Comparison of ENCODE assay signal across 8 cellular contexts in genomic region chr17:67157732-67158639, GRCh38.
A peak's percentile ranks its signal among the peaks of the same experiment; 100 is the strongest.
DNase-seq lines count a peak whose midpoint lies in the region; ATAC-seq, FAIRE-seq and TF ChIP-seq lines count a peak whose summit lies in the region.

No MANE protein-coding gene starts in this region.

- H3K27ac Mint-ChIP-seq in activated T-helper 1 cell treated with anti-CD3 and anti-CD28 coated beads, Interleukin-12 subunit alpha, Interleukin-12 subunit beta, Interleukin-2, Interleukin-4 antibody, amounts not matched to agents 30 ng/mL and 10 ng/mL and 1 ng/mL, durations not matched to agents 14 hours and 24 hours and 36 hours, result peak overlapping the region; percentile 68
- H3K27ac Mint-ChIP-seq in CD14-positive monocyte, result peak overlapping the region in 3 of 7 donors; percentile 7 to 86 (median 27)
- no peak overlapping the region for H3K27ac Mint-ChIP-seq in stimulated activated naive CD8-positive, alpha-beta T cell treated with anti-CD3 and anti-CD28 coated beads, Interleukin-15, amount 100 ng/mL, for 72 hours

- peaks cover 38% of the 10 kb centered on the region for H3K36me3 Mint-ChIP-seq in activated T-helper 1 cell treated with anti-CD3 and anti-CD28 coated beads, Interleukin-12 subunit alpha, Interleukin-12 subunit beta, Interleukin-2, Interleukin-4 antibody, amounts not matched to agents 30 ng/mL and 10 ng/mL and 1 ng/mL, durations not matched to agents 14 hours and 24 hours and 36 hours (ENCODE audit: low read depth)
- peaks cover 51 to 61% of the 10 kb centered on the region in 2 donors for H3K36me3 Mint-ChIP-seq in CD14-positive monocyte

- DNase-seq in NCI-H510A treated with DMSO at 0.1 percent for 48 hours (lab: John Stamatoyannopoulos, UW), result peak; percentile 15
- DNase-seq in NCI-H510A (lab: John Stamatoyannopoulos, UW), result no peak
- peak; percentile 33 for DNase-seq in NCI-H1436 treated with DMSO at 0.1 percent for 48 hours (lab: John Stamatoyannopoulos, UW)
- DNase-seq in activated T-helper 1 cell treated with anti-CD3 and anti-CD28 coated beads, Interleukin-12 subunit alpha, Interleukin-12 subunit beta, Interleukin-2, Interleukin-4 antibody, amounts not matched to agents 30 ng/mL and 10 ng/mL and 1 ng/mL, durations not matched to agents 14 hours and 24 hours and 36 hours (ENCODE audit: low spot score), result no peak
- DNase-seq in kidney, result no peak
- no peak for DNase-seq in CD14-positive monocyte (ENCODE audit: low spot score)
- no peak for DNase-seq in stimulated activated naive CD8-positive, alpha-beta T cell treated with anti-CD3 and anti-CD28 coated beads, Interleukin-15, amount 100 ng/mL, for 72 hours

- no peaks in the 10 kb centered on the region for H3K9me3 ChIP-seq in kidney (ENCODE audit: control insufficient read depth in 1 of 2, low read length in 2 of 2)

- H3K4me3 Mint-ChIP-seq in activated T-helper 1 cell treated with anti-CD3 and anti-CD28 coated beads, Interleukin-12 subunit alpha, Interleukin-12 subunit beta, Interleukin-2, Interleukin-4 antibody, amounts not matched to agents 30 ng/mL and 10 ng/mL and 1 ng/mL, durations not matched to agents 14 hours and 24 hours and 36 hours, result peak overlapping the region; percentile 20
- no peak overlapping the region for H3K4me3 Mint-ChIP-seq in CD14-positive monocyte
- H3K4me3 Mint-ChIP-seq in stimulated activated naive CD8-positive, alpha-beta T cell treated with anti-CD3 and anti-CD28 coated beads, Interleukin-15, amount 100 ng/mL, for 72 hours, result no peak overlapping the region

- peaks cover 5% of the 10 kb centered on the region for H3K9me3 Mint-ChIP-seq in activated T-helper 1 cell treated with anti-CD3 and anti-CD28 coated beads, Interleukin-12 subunit alpha, Interleukin-12 subunit beta, Interleukin-2, Interleukin-4 antibody, amounts not matched to agents 30 ng/mL and 10 ng/mL and 1 ng/mL, durations not matched to agents 14 hours and 24 hours and 36 hours
- H3K9me3 Mint-ChIP-seq in CD14-positive monocyte, result no peaks in the 10 kb centered on the region
- H3K9me3 Mint-ChIP-seq in stimulated activated naive CD8-positive, alpha-beta T cell treated with anti-CD3 and anti-CD28 coated beads, Interleukin-15, amount 100 ng/mL, for 72 hours, result peaks cover 8 to 9% of the 10 kb centered on the region in 2 donors

- intact Hi-C loops in activated T-helper 1 cell treated with anti-CD3 and anti-CD28 coated beads, Interleukin-12 subunit alpha, Interleukin-12 subunit beta, Interleukin-2, Interleukin-4 antibody, amounts not matched to agents 30 ng/mL and 10 ng/mL and 1 ng/mL, durations not matched to agents 14 hours and 24 hours and 36 hours (cut with micrococcal nuclease), result no loop called here
- intact Hi-C loops in kidney (cut with DNase I), result no loop called here
- intact Hi-C loops in CD14-positive monocyte (cut with micrococcal nuclease), result no loop called here

- no peak overlapping the region for H3K4me3 ChIP-seq in kidney (ENCODE audit: low read length in 2 of 2)

- TF ChIP-seq CTCF in kidney (IDR thresholded peaks at IDR 0.05; ENCODE audit: borderline replicate concordance, extremely low read depth, insufficient read depth), result peak; percentile 11
- no peak for TF ChIP-seq CTCF in CD14-positive monocyte (IDR thresholded peaks at IDR 0.05)

- no peaks in the 10 kb centered on the region for H3K4me1 ChIP-seq in kidney (ENCODE audit: control insufficient read depth in 1 of 2, insufficient read depth in 1 of 2, low read depth in 1 of 2, low read length in 2 of 2)

- peaks cover 3 to 5% of the 10 kb centered on the region in 2 donors for H3K36me3 ChIP-seq in kidney (ENCODE audit: control insufficient read depth in 1 of 2, insufficient read depth in 2 of 2, low read length in 2 of 2)

- H3K27me3 Mint-ChIP-seq in activated T-helper 1 cell treated with anti-CD3 and anti-CD28 coated beads, Interleukin-12 subunit alpha, Interleukin-12 subunit beta, Interleukin-2, Interleukin-4 antibody, amounts not matched to agents 30 ng/mL and 10 ng/mL and 1 ng/mL, durations not matched to agents 14 hours and 24 hours and 36 hours (ENCODE audit: insufficient read depth), result no peaks in the 10 kb centered on the region
- H3K27me3 Mint-ChIP-seq in CD14-positive monocyte (ENCODE audit: low read depth in 3 of 3), result no peaks in the 10 kb centered on the region
- no peaks in the 10 kb centered on the region for H3K27me3 Mint-ChIP-seq in stimulated activated naive CD8-positive, alpha-beta T cell treated with anti-CD3 and anti-CD28 coated beads, Interleukin-15, amount 100 ng/mL, for 72 hours

- no peak for ATAC-seq in HG03571 (IDR thresholded peaks at IDR 0.05; ENCODE audit: unreplicated experiment)
- ATAC-seq in stimulated activated naive CD8-positive, alpha-beta T cell treated with anti-CD3 and anti-CD28 coated beads, Interleukin-15, amount 100 ng/mL, for 72 hours, result no peak

- H3K27ac ChIP-seq in kidney (ENCODE audit: low read depth in 2 of 2, low read length in 2 of 2), result no peak overlapping the region

- no peak for FAIRE-seq in kidney (lab: Jason Lieb, UNC)

- H3K4me1 Mint-ChIP-seq in activated T-helper 1 cell treated with anti-CD3 and anti-CD28 coated beads, Interleukin-12 subunit alpha, Interleukin-12 subunit beta, Interleukin-2, Interleukin-4 antibody, amounts not matched to agents 30 ng/mL and 10 ng/mL and 1 ng/mL, durations not matched to agents 14 hours and 24 hours and 36 hours (ENCODE audit: low read depth), result peaks cover 22% of the 10 kb centered on the region
- H3K4me1 Mint-ChIP-seq in CD14-positive monocyte, result peaks cover 9% of the 10 kb centered on the region
- peaks cover 17% of the 10 kb centered on the region for H3K4me1 Mint-ChIP-seq in stimulated activated naive CD8-positive, alpha-beta T cell treated with anti-CD3 and anti-CD28 coated beads, Interleukin-15, amount 100 ng/mL, for 72 hours

- H3K9ac ChIP-seq in kidney (ENCODE audit: low read length in 2 of 2), result no peak overlapping the region

Comparison
In these comparisons a context has a peak if more than half of its experiments do, and no peak if none do; other contexts are left out.
1. DNase-seq: peak in NCI-H510A treated with DMSO at 0.1 percent for 48 hours (single experiment) and NCI-H1436 treated with DMSO at 0.1 percent for 48 hours (single experiment); none in NCI-H510A (single experiment), activated T-helper 1 cell treated with anti-CD3 and anti-CD28 coated beads, Interleukin-12 subunit alpha, Interleukin-12 subunit beta, Interleukin-2, Interleukin-4 antibody, amounts not matched to agents 30 ng/mL and 10 ng/mL and 1 ng/mL, durations not matched to agents 14 hours and 24 hours and 36 hours (single experiment), kidney (single experiment), CD14-positive monocyte (single experiment) and stimulated activated naive CD8-positive, alpha-beta T cell treated with anti-CD3 and anti-CD28 coated beads, Interleukin-15, amount 100 ng/mL, for 72 hours (0 of 2).